In the genomic region with DNA sequence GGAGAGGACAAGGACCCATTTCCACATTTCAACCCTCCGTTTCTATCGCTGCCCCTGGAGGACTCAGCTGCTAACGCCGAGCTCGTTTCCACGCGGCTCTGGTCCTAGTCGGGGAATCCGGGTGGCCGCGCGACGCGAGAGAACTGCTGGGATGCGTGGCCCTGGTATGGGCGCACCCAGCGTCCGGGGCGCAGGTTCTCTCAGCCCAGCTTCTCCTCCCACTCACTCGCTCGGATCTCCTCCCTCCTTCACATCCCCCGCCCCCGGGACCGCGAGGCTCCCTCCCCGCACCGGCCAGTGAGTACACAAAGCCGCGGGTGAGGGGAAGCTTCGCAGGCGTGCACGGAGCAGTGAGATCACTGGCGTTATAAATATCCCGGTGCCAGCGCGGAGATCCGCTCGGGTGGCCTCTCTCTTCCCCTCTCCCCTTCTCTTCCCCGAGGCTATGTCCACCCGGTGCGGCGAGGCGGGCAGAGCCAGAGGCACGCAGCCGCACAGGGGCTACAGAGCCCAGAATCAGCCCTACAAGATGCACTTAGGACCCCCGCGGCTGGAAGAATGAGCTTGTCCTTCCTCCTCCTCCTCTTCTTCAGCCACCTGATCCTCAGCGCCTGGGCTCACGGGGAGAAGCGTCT, we compare ENCODE assay signal across 9 cellular contexts. TPM values are rescaled to one million over a fixed set of nuclear protein-coding genes. Genes with fewer than 3 reads are reported as not detected.
DNase-seq lines count a peak whose midpoint lies in the region; ATAC-seq and TF ChIP-seq lines count a peak whose summit lies in the region.
"Had no signal": no experiment of that assay in that cellular context is flagged by ENCODE, and none has a peak within 500 bp of the region (broad histone marks: within the 10 kb centered on the region; RNA-seq: fewer than 3 reads in every experiment).

A gene with protein sequence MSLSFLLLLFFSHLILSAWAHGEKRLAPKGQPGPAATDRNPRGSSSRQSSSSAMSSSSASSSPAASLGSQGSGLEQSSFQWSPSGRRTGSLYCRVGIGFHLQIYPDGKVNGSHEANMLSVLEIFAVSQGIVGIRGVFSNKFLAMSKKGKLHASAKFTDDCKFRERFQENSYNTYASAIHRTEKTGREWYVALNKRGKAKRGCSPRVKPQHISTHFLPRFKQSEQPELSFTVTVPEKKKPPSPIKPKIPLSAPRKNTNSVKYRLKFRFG (plus strand): TSS at position 398 of the 635 bp plus-strand sequence. CDS start 161 bp downstream, at position 559.

- peaks cover 69% of the 10 kb centered on the region for H3K27me3 Mint-ChIP-seq in activated naive CD4-positive, alpha-beta T cell treated with anti-CD3 and anti-CD28 coated beads for 36 hours (ENCODE audit: low read depth)

- intact Hi-C loops in activated naive CD4-positive, alpha-beta T cell treated with anti-CD3 and anti-CD28 coated beads for 36 hours (cut with micrococcal nuclease), result loop anchor here (5.0 kb wide), 1 partner anchor 181 kb away; no protein-coding TSS in a partner anchor

- no peak within 1 kb of the TSS for H3K27ac Mint-ChIP-seq in activated naive CD4-positive, alpha-beta T cell treated with anti-CD3 and anti-CD28 coated beads for 36 hours

- H3K9ac ChIP-seq in parathyroid adenoma, result no peak within 1 kb of the TSS

- no peak for ATAC-seq in HG03097 (IDR thresholded peaks at IDR 0.05; ENCODE audit: low FRiP score, unreplicated experiment)

- no peaks in the 10 kb centered on the region for H3K9me3 Mint-ChIP-seq in activated naive CD4-positive, alpha-beta T cell treated with anti-CD3 and anti-CD28 coated beads for 36 hours

- CTCF ChIA-PET in AG04449 (lab: Yijun Ruan, JAX), result interaction anchor here (0.8 to 2.4 kb wide), 14 partner anchors 10 to 81 kb away, joined by 3 to 16 read pairs (median 4); a partner anchor contains a TSS
- CTCF ChIA-PET in activated naive CD4-positive, alpha-beta T cell treated with anti-CD3 and anti-CD28 coated beads for 36 hours (lab: Charles Lee), result interaction anchor here (1.2 kb wide), 1 partner anchor 19 kb away, joined by 3 read pairs; no protein-coding TSS in a partner anchor

- POLR2A ChIA-PET in AG04449 (lab: Yijun Ruan, JAX), result interaction anchor here (0.6 to 2.5 kb wide), 20 partner anchors 11 to 194 kb away, joined by 3 to 43 read pairs (median 6); a partner anchor contains a TSS

- H3K4me3 ChIP-seq in AG04449 (ENCODE audit: low read depth, low read length) (peak within 1 kb of the TSS; percentile 92), GM08714 (ENCODE audit: low read length) (peak within 1 kb of the TSS; percentile 31; the same call in 1 of the 2 replicates), parathyroid adenoma (ENCODE audit: low read depth, low read length) (no peak within 1 kb of the TSS)

- peak within 1 kb of the TSS; percentile 53 for H3K4me2 ChIP-seq in parathyroid adenoma (ENCODE audit: low read length)

- TF ChIP-seq CTCF in AG04449 (IDR thresholded peaks at IDR 0.05; ENCODE audit: insufficient read depth, low read length, missing control alignments) (no peak), parathyroid adenoma (IDR thresholded peaks at IDR 0.05) (no peak)

- H3K79me2 ChIP-seq in parathyroid adenoma, result no peaks in the 10 kb centered on the region

- peak; percentile 75 for DNase-seq in AG04449 (ENCODE audit: low read depth, low spot score)
- DNase-seq in NCI-H1105 treated with DMSO at 0.1 percent for 48 hours (lab: John Stamatoyannopoulos, UW), result peak; percentile 21
- peak; percentile 51 for DNase-seq in activated naive CD4-positive, alpha-beta T cell treated with anti-CD3 and anti-CD28 coated beads for 36 hours
- peak; percentile 40 for DNase-seq in germinal center (ENCODE audit: low spot score)
- no peak for DNase-seq in stimulated activated naive CD4-positive, alpha-beta T cell (lab: John Stamatoyannopoulos, UW)

- H3K36me3 ChIP-seq in parathyroid adenoma (ENCODE audit: control insufficient read depth, insufficient read depth, low read length), result no peaks in the 10 kb centered on the region

- H3K4me1 Mint-ChIP-seq in activated naive CD4-positive, alpha-beta T cell treated with anti-CD3 and anti-CD28 coated beads for 36 hours (ENCODE audit: low read depth), result peaks cover 31% of the 10 kb centered on the region

- no peaks in the 10 kb centered on the region for H3K9me3 ChIP-seq in parathyroid adenoma (ENCODE audit: control insufficient read depth, low read length)

- H3K27me3 ChIP-seq in parathyroid adenoma (ENCODE audit: control insufficient read depth, insufficient read depth, low read length), result no peaks in the 10 kb centered on the region

- no peaks in the 10 kb centered on the region for H3K36me3 Mint-ChIP-seq in activated naive CD4-positive, alpha-beta T cell treated with anti-CD3 and anti-CD28 coated beads for 36 hours (ENCODE audit: low read depth)

- H2AFZ ChIP-seq in parathyroid adenoma, result no peak within 1 kb of the TSS

- H3K4me3 Mint-ChIP-seq in activated naive CD4-positive, alpha-beta T cell treated with anti-CD3 and anti-CD28 coated beads for 36 hours, result peak within 1 kb of the TSS; percentile 67

- H3K4me1 ChIP-seq in parathyroid adenoma, result no peaks in the 10 kb centered on the region

- H3K27ac ChIP-seq in parathyroid adenoma, result no peak within 1 kb of the TSS

RNA-seq across cellular contexts. Expression of the gene that starts here (rescaled TPM):
- total RNA-seq in activated naive CD4-positive, alpha-beta T cell treated with anti-CD3 and anti-CD28 coated beads for 36 hours, result not detected
- total RNA-seq: liver had no signal

Comparison
In these comparisons a context has a peak if more than half of its experiments do, and no peak if none do; other contexts are left out.
1. Peak in DNase-seq in activated naive CD4-positive, alpha-beta T cell treated with anti-CD3 and anti-CD28 coated beads for 36 hours; RNA of the gene not detected or under 1 TPM.
2. DNase-seq: peak in AG04449 (single experiment), NCI-H1105 treated with DMSO at 0.1 percent for 48 hours (single experiment) and germinal center (single experiment); none in stimulated activated naive CD4-positive, alpha-beta T cell (0 of 6).